34 cellular contexts compared by ENCODE assay signal in the genomic region with DNA sequence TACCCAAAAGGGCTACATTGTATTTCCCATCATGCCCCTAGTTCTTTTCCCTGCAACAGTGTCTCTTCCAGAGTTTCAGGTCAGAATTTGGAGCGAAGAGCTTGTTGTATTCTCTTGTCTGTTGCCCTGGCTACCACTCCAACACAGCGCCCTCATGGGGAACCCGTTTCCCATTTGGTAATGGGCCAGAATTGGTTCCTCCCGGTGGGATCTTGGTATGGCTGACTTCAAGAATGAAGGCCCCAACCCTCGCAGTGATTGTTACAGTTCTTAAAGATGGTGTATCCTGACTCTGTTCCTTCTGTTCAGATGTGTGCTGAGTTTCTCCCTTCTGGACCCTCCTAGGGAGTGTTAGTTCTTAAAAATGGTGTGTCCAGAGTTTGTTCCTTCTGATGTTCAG.
"Had no signal": no experiment of that assay in that cellular context is flagged by ENCODE, and none has a peak within 500 bp of the region (broad histone marks: within the 10 kb centered on the region; RNA-seq: fewer than 3 reads in every experiment).

No MANE protein-coding gene starts in this region.

- H3K4me2 ChIP-seq: KMS-11 had no signal

- H3K9me3 ChIP-seq: MG63 had no signal

- DNase-seq: Karpas-422, Kasumi-1, MG63, MM.1S, MV-4-11, NCI-H1048, NCI-H1092, NCI-H1092 treated with DMSO at 0.1 percent for 48 hours, NCI-H1105, NCI-H1105 treated with DMSO at 0.1 percent for 48 hours, NCI-H1417, NCI-H1417 treated with DMSO at 0.1 percent for 48 hours, NCI-H1436, NCI-H1436 treated with DMSO at 0.1 percent for 48 hours, NCI-H146, NCI-H1694, NCI-H1694 treated with DMSO at 0.1 percent for 48 hours, NCI-H187, NCI-H187 treated with DMSO at 0.1 percent for 48 hours, NCI-H1930, NCI-H2029, NCI-H2029 treated with DMSO at 0.1 percent for 48 hours, NCI-H2081, NCI-H2081 treated with DMSO at 0.1 percent for 48 hours, NCI-H2107, NCI-H2171, NCI-H2171 treated with DMSO at 0.1 percent for 48 hours, NCI-H2227 treated with DMSO at 0.1 percent for 48 hours, NCI-H345, NCI-H446, NCI-H446 treated with DMSO at 0.1 percent for 48 hours, NCI-H510A, NCI-H510A treated with DMSO at 0.1 percent for 48 hours had no signal

- H3K27ac ChIP-seq: KMS-11 had no signal

- H3K27me3 ChIP-seq: MG63 had no signal

- H3K36me3 ChIP-seq: MG63 had no signal

- H3K9ac ChIP-seq: KMS-11 had no signal

- H3K4me3 ChIP-seq: MG63 had no signal
